In genomic region chr6:11093065-11093590, GRCh38 we compare ENCODE assay signal across 1 cellular context.
TF ChIP-seq lines count a peak whose summit lies in the region.

No MANE protein-coding gene starts in this region.

TF ChIP-seq in H1, 55 proteins besides CTCF, POLR2A, EP300 and RAD21 (continued from another document):
- TF ChIP-seq ASH2L (IDR thresholded peaks at IDR 0.05; ENCODE audit: low read length) (peak; percentile 40), HDAC2 (IDR thresholded peaks at IDR 0.05; ENCODE audit: borderline replicate concordance in 1 of 2, low read depth in 2 of 2, low read length in 2 of 2) (no peak)
